18 cellular contexts compared by ENCODE assay signal in genomic region chr20:719816-720215, GRCh38. TPM values are rescaled to one million over a fixed set of nuclear protein-coding genes. Genes with fewer than 3 reads are reported as not detected.
DNase-seq lines count a peak whose midpoint lies in the region.
"Had no signal": no experiment of that assay in that cellular context is flagged by ENCODE, and none has a peak within 500 bp of the region (broad histone marks: within the 10 kb centered on the region; RNA-seq: fewer than 3 reads in every experiment).

No MANE protein-coding gene starts in this region.

- no peak overlapping the region for H2BK12ac ChIP-seq in neuronal stem cell (ENCODE audit: low read length)

- no peak overlapping the region for H3K4me3 ChIP-seq in neuronal stem cell (ENCODE audit: low read length in 2 of 2)
- H3K4me3 ChIP-seq: GM12878, MG63, SJSA1 had no signal

- peak; percentile 87 for DNase-seq in D341Med (ENCODE audit: low spot score)
- DNase-seq in NCI-H1694 treated with DMSO at 0.1 percent for 48 hours (lab: John Stamatoyannopoulos, UW): peak; percentile 2
- DNase-seq in cerebellum (ENCODE audit: low spot score): peak; percentile 72
- DNase-seq in neuronal stem cell (ENCODE audit: low spot score): no peak
- no peak for DNase-seq in HUDEP-2 (lab: John Stamatoyannopoulos, UW; ENCODE audit: unreplicated experiment in 76 of 76)
- DNase-seq in iPS-NIHi11 (ENCODE audit: low spot score): no peak
- DNase-seq in GM19238 (ENCODE audit: insufficient read length, low spot score): no peak
- DNase-seq: BE2C; CD8-positive, alpha-beta memory T cell; DMS53; MG63; NCI-H1092 treated with DMSO at 0.1 percent for 48 hours; NCI-H187 treated with DMSO at 0.1 percent for 48 hours; NCI-H526; PC-3 had no signal

- no peak overlapping the region for H2BK5ac ChIP-seq in neuronal stem cell (ENCODE audit: low read length)

- H3K23ac ChIP-seq in neuronal stem cell (ENCODE audit: low read depth, low read length, poor library complexity): no peak overlapping the region

- no peak overlapping the region for H2AK5ac ChIP-seq in neuronal stem cell (ENCODE audit: low read depth, low read length)

- no peak overlapping the region for H3K14ac ChIP-seq in neuronal stem cell (ENCODE audit: low read length)

- H3K4me2 ChIP-seq in neuronal stem cell (ENCODE audit: insufficient read depth, low read length, poor library complexity, severe bottlenecking): no peak overlapping the region

- no peak overlapping the region for H3K27ac ChIP-seq in neuronal stem cell (replicated peaks; ENCODE audit: low read length)
- H3K27ac ChIP-seq: SJSA1 had no signal

- peaks cover 0 to 7% of the 10 kb centered on the region in 2 donors for H3K4me1 ChIP-seq in neuronal stem cell (ENCODE audit: control insufficient read depth in 2 of 2, insufficient read depth in 1 of 2, low read depth in 1 of 2, low read length in 2 of 2)
- H3K4me1 ChIP-seq: BE2C, SJSA1 had no signal

- no peak overlapping the region for H3K9ac ChIP-seq in neuronal stem cell (ENCODE audit: low read depth, low read length, poor library complexity)

- no peak overlapping the region for H4K8ac ChIP-seq in neuronal stem cell (ENCODE audit: low read depth, low read length)

- H2BK120ac ChIP-seq in neuronal stem cell (ENCODE audit: low read depth, low read length): no peak overlapping the region

- no peaks in the 10 kb centered on the region for H3K36me3 ChIP-seq in neuronal stem cell (replicated peaks in 1 of 2; ENCODE audit: control insufficient read depth in 2 of 2, insufficient read depth in 2 of 2, low read length in 2 of 2)
- H3K36me3 ChIP-seq: BE2C, MG63, SJSA1 had no signal

- H3K4ac ChIP-seq in neuronal stem cell (ENCODE audit: low read length): no peak overlapping the region

- no peak overlapping the region for H3K18ac ChIP-seq in neuronal stem cell (ENCODE audit: low read length)

- H3K27me3 ChIP-seq in neuronal stem cell (ENCODE audit: control insufficient read depth in 3 of 3, insufficient read depth in 3 of 3, low read depth in 1 of 3, low read length in 3 of 3): peaks cover 0 to 53% (median 3%) of the 10 kb centered on the region in 3 experiments
- H3K27me3 ChIP-seq: BE2C, MG63 had no signal

- no peak overlapping the region for H2BK15ac ChIP-seq in neuronal stem cell (ENCODE audit: low read length)

- peaks cover 1% of the 10 kb centered on the region for H3K79me1 ChIP-seq in neuronal stem cell (ENCODE audit: low read depth, low read length)

- H3K9me3 ChIP-seq in neuronal stem cell (replicated peaks in 1 of 2; ENCODE audit: control insufficient read depth in 2 of 2, insufficient read depth in 1 of 2, low read depth in 1 of 2, low read length in 2 of 2): no peaks in the 10 kb centered on the region
- H3K9me3 ChIP-seq: BE2C, MG63, SJSA1 had no signal

- whole genome bisulfite sequencing in neuronal stem cell (ENCODE audit: extremely low coverage in 2 of 2, insufficient read length in 2 of 2, insufficient replicate concordance in 1 of 2), 2 donors: no CpG with 5 or more reads among the region's 11 CpGs

- H2AFZ ChIP-seq in neuronal stem cell (ENCODE audit: low read length): peak overlapping the region; percentile 9

- H4K91ac ChIP-seq in neuronal stem cell (ENCODE audit: low read depth, low read length, poor library complexity): no peak overlapping the region

RNA-seq across cellular contexts. Expression of gene SCRT2, which starts 44.2 kb away (rescaled TPM):
- 2.9 TPM for total RNA-seq in cerebellum
- 0.06 TPM for polyA plus RNA-seq in neuronal stem cell (2013, experiment 1 of 2)
- 0.04 TPM for polyA plus RNA-seq in neuronal stem cell (2013, experiment 2 of 2)
- total RNA-seq: CD8-positive, alpha-beta memory T cell; GM12878; PC-3; SJSA1 had no signal
- polyA plus RNA-seq: AG04450; CD8-positive, alpha-beta memory T cell; GM12878 had no signal

RNA-seq across cellular contexts. Expression of gene SLC52A3, which starts 48.5 kb away (rescaled TPM):
- total RNA-seq in cerebellum: 0.36 TPM
- polyA plus RNA-seq in neuronal stem cell (2013, experiment 1 of 2): 0.07 TPM
- polyA plus RNA-seq in neuronal stem cell (2013, experiment 2 of 2): 0.19 TPM
- total RNA-seq: CD8-positive, alpha-beta memory T cell; GM12878; SJSA1 had no signal
- polyA plus RNA-seq: AG04450; CD8-positive, alpha-beta memory T cell; GM12878 had no signal

Comparison
In these comparisons a context has a peak if more than half of its experiments do, and no peak if none do; other contexts are left out.
1. DNase-seq: peak in D341Med (single experiment), NCI-H1694 treated with DMSO at 0.1 percent for 48 hours (single experiment) and cerebellum (single experiment); none in neuronal stem cell (single experiment), HUDEP-2 (0 of 76), iPS-NIHi11 (single experiment) and GM19238 (single experiment).